In the genomic region with DNA sequence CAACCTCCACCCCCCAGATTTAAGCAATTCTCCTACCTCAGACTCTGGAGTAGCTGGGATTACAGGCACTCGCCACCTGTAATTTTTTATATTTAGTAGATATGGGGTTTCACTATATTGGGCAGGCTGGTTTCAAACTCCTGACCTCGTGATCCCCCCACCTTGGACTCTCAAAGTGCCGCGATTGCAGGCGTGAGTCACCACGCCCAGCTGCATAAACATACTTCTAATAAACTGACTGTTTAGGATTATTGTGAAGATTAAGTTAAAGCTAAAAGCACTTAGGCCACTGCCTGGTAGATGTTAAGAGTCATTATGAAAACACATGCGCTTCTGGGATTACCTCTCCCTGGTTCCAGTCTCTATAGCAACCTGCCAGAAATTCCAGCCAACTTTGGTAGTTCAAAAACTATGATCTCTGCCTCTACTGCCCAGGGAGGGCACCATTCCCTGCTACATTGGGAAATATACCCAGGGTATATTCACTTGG, we compare ENCODE assay signal across 27 cellular contexts. TPM values are rescaled to one million over a fixed set of nuclear protein-coding genes. Genes with fewer than 3 reads are reported as not detected.
DNase-seq lines count a peak whose midpoint lies in the region; ATAC-seq and TF ChIP-seq lines count a peak whose summit lies in the region.
"Had no signal": no experiment of that assay in that cellular context is flagged by ENCODE, and none has a peak within 500 bp of the region (broad histone marks: within the 10 kb centered on the region; RNA-seq: fewer than 3 reads in every experiment).

No MANE protein-coding gene starts in this region.

- DNase-seq in SK-N-SH (no peak), NCI-H524 treated with DMSO at 0.1 percent for 48 hours (lab: John Stamatoyannopoulos, UW) (peak; percentile 50), mammary epithelial cell (peak; percentile 5), GM23248 (no peak)
- no peak for DNase-seq in effector memory CD8-positive, alpha-beta T cell
- DNase-seq in central memory CD4-positive, alpha-beta T cell = no peak
- DNase-seq: activated CD4-positive, alpha-beta T cell treated with anti-CD3 and anti-CD28 coated beads for 4 hours; activated naive CD4-positive, alpha-beta T cell treated with anti-CD3 and anti-CD28 coated beads, Interleukin-2, amount 50 U/mL, for 16 hours; amniotic stem cell; Calu3; immature natural killer cell; NCI-H1092; NCI-H1694 treated with DMSO at 0.1 percent for 48 hours; NCI-H2171 treated with DMSO at 0.1 percent for 48 hours; NCI-H510A treated with DMSO at 0.1 percent for 48 hours; PC-3; stimulated activated naive CD4-positive, alpha-beta T cell; T1000; testis; WERI-Rb-1 had no signal

- no peak for TF ChIP-seq RAD21 in SK-N-SH (IDR thresholded peaks at IDR 0.05; ENCODE audit: low read length)

- POLR2A ChIA-PET in SK-N-SH (lab: Yijun Ruan, JAX) = no interaction called here

- H3K4me1 ChIP-seq in SK-N-SH (ENCODE audit: control insufficient read depth in 1 of 2, insufficient read depth in 2 of 2, low read depth in 1 of 2, low read length in 1 of 2) (no peaks in the 10 kb centered on the region), mammary epithelial cell (ENCODE audit: insufficient read depth, low read length) (no peaks in the 10 kb centered on the region), GM23248 (ENCODE audit: insufficient read depth) (0 out of 2 replicates have a peak, but pooled peaks cover 7% of the 10 kb centered on the region)
- H3K4me1 ChIP-seq: testis had no signal

- H3K9me2 ChIP-seq in SK-N-SH (no peaks in the 10 kb centered on the region), GM23248 (ENCODE audit: insufficient read depth) (no peaks in the 10 kb centered on the region)

- H2AFZ ChIP-seq in SK-N-SH (ENCODE audit: low read depth) = no peak overlapping the region
- no peak overlapping the region for H2AFZ ChIP-seq in mammary epithelial cell (ENCODE audit: low read depth, low read length)
- H2AFZ ChIP-seq in GM23248 = no peak overlapping the region

- no TSS peak for BruUV-seq in mammary epithelial cell (replicated peaks; lab: Mats Ljungman, UMichigan)

- H3K79me2 ChIP-seq in SK-N-SH (ENCODE audit: insufficient read depth) (no peaks in the 10 kb centered on the region), mammary epithelial cell (ENCODE audit: insufficient read depth, low read length) (no peaks in the 10 kb centered on the region), GM23248 (ENCODE audit: insufficient read depth) (no peaks in the 10 kb centered on the region)

- ATAC-seq in SK-N-SH treated with all-trans-retinoic acid at 6 μM for 48 hours (no peak), HG02885 (IDR thresholded peaks at IDR 0.05; ENCODE audit: poor library complexity, unreplicated experiment) (no peak)
- no peak for ATAC-seq in effector memory CD8-positive, alpha-beta T cell (replicated peaks)
- ATAC-seq: PC-3 had no signal

- no peaks in the 10 kb centered on the region for H3K27me3 Mint-ChIP-seq in effector memory CD8-positive, alpha-beta T cell
- H3K27me3 Mint-ChIP-seq: memory B cell had no signal

- H3K27me3 ChIP-seq in SK-N-SH (ENCODE audit: insufficient read depth) (no peaks in the 10 kb centered on the region), mammary epithelial cell (ENCODE audit: insufficient read depth, low read length) (no peaks in the 10 kb centered on the region), GM23248 (replicated peaks; ENCODE audit: insufficient read depth) (no peaks in the 10 kb centered on the region)
- H3K27me3 ChIP-seq: testis had no signal

- H3K9me3 ChIP-seq in SK-N-SH = no peaks in the 10 kb centered on the region
- H3K9me3 ChIP-seq in mammary epithelial cell (replicated peaks; ENCODE audit: insufficient read depth, low read length) = peaks cover 3% of the 10 kb centered on the region
- H3K9me3 ChIP-seq in GM23248 (ENCODE audit: low read depth) = no peaks in the 10 kb centered on the region
- H3K9me3 ChIP-seq: testis had no signal

- no peak for TF ChIP-seq EP300 in SK-N-SH (IDR thresholded peaks at IDR 0.05; ENCODE audit: borderline replicate concordance in 1 of 2, low read depth in 1 of 2, low read length in 1 of 2)

- H4K20me1 ChIP-seq in SK-N-SH (ENCODE audit: insufficient read depth) (no peaks in the 10 kb centered on the region), mammary epithelial cell (ENCODE audit: insufficient read depth, low read length) (no peaks in the 10 kb centered on the region), GM23248 (ENCODE audit: insufficient read depth) (no peaks in the 10 kb centered on the region)

- H3F3A ChIP-seq in SK-N-SH (replicated peaks; ENCODE audit: insufficient read depth) (no peaks in the 10 kb centered on the region), GM23248 (ENCODE audit: insufficient read depth) (no peaks in the 10 kb centered on the region)

- H3K4me3 ChIP-seq in SK-N-SH (ENCODE audit: low read depth in 2 of 2, low read length in 1 of 2) (no peak overlapping the region), mammary epithelial cell (replicated peaks in 1 of 3; ENCODE audit: insufficient read depth in 1 of 3, low read depth in 2 of 3, low read length in 3 of 3) (no peak overlapping the region), GM23248 (no peak overlapping the region)
- H3K4me3 ChIP-seq: skin epidermis, testis had no signal

- no peaks in the 10 kb centered on the region for H3K36me3 ChIP-seq in SK-N-SH (replicated peaks in 1 of 2; ENCODE audit: control insufficient read depth in 1 of 2, insufficient read depth in 2 of 2, low read length in 1 of 2)
- H3K36me3 ChIP-seq in mammary epithelial cell (ENCODE audit: insufficient read depth, low read length) = no peaks in the 10 kb centered on the region
- H3K36me3 ChIP-seq in GM23248 (ENCODE audit: low read depth) = no peaks in the 10 kb centered on the region
- H3K36me3 ChIP-seq: WERI-Rb-1 had no signal

- H3K9me3 Mint-ChIP-seq in effector memory CD8-positive, alpha-beta T cell = peaks cover 0 to 2% of the 10 kb centered on the region in 2 donors
- H3K9me3 Mint-ChIP-seq: activated T-helper 2 cell treated with anti-CD3 and anti-CD28 coated beads, Interferon-gamma antibody, Interleukin-2, Interleukin-4, amounts not matched to agents 10 μg/mL and 5 μg/mL and 100 μg/mL, durations not matched to agents 14 hours and 24 hours and 36 hours; memory B cell had no signal

- WGBS in SK-N-SH (ENCODE audit: low lambda C conversion rate) = 27% methylated on average over 7 of the region's 7 CpGs
- 68% methylated on average over 7 of the region's 7 CpGs for WGBS in mammary epithelial cell (ENCODE audit: low coverage, missing lambda C conversion rate)
- WGBS in GM23248 (ENCODE audit: low coverage in 1 of 2, low lambda C conversion rate in 2 of 2, missing lambda C conversion rate in 2 of 2), 2 experiments = 88 to 98% methylated on average over 7 of the region's 7 CpGs

- H3K27ac ChIP-seq in SK-N-SH (ENCODE audit: low read depth in 2 of 2, low read length in 1 of 2) = no peak overlapping the region
- H3K27ac ChIP-seq in mammary epithelial cell (ENCODE audit: insufficient read depth, low read depth, low read length) = no peak overlapping the region
- H3K27ac ChIP-seq in GM23248 = no peak overlapping the region
- H3K27ac ChIP-seq: skin epidermis, testis, WERI-Rb-1 had no signal

- no peaks in the 10 kb centered on the region for H3K4me1 Mint-ChIP-seq in effector memory CD8-positive, alpha-beta T cell (ENCODE audit: low read depth in 2 of 2)
- H3K4me1 Mint-ChIP-seq: immature natural killer cell, memory B cell, nephron had no signal

- TF ChIP-seq CTCF in SK-N-SH (IDR thresholded peaks at IDR 0.05) = no peak
- TF ChIP-seq CTCF in mammary epithelial cell (conservative IDR thresholded peaks at IDR 0.05 in 1 of 2, IDR thresholded peaks at IDR 0.05 in 1 of 2; ENCODE audit: extremely low read depth in 1 of 2, insufficient read depth in 1 of 2, low read depth in 1 of 2, low read length in 2 of 2) = no peak

- H3K4me3 Mint-ChIP-seq in effector memory CD8-positive, alpha-beta T cell = no peak overlapping the region
- H3K4me3 Mint-ChIP-seq: immature natural killer cell, memory B cell, nephron had no signal

- in situ Hi-C loops in mammary epithelial cell (cut with MboI; ENCODE audit: low sequenced_read_pairs in 2 of 2) = no loop called here
- in situ Hi-C loops in GM23248 (cut with MboI) = no loop called here

- no peaks in the 10 kb centered on the region for H3K36me3 Mint-ChIP-seq in effector memory CD8-positive, alpha-beta T cell (ENCODE audit: insufficient read depth)
- H3K36me3 Mint-ChIP-seq: immature natural killer cell, memory B cell had no signal

- H3K9ac ChIP-seq in SK-N-SH (no peak overlapping the region), mammary epithelial cell (ENCODE audit: insufficient read depth, low read length) (no peak overlapping the region), GM23248 (no peak overlapping the region)

- no peak overlapping the region for H3K27ac Mint-ChIP-seq in effector memory CD8-positive, alpha-beta T cell
- H3K27ac Mint-ChIP-seq: activated T-helper 2 cell treated with anti-CD3 and anti-CD28 coated beads, Interferon-gamma antibody, Interleukin-2, Interleukin-4, amounts not matched to agents 10 μg/mL and 5 μg/mL and 100 μg/mL, durations not matched to agents 14 hours and 24 hours and 36 hours; immature natural killer cell; memory B cell; nephron had no signal

- intact Hi-C loops in mammary epithelial cell (cut with micrococcal nuclease) = no loop called here

- CTCF ChIA-PET in SK-N-SH (lab: Yijun Ruan, JAX) = no interaction called here
- CTCF ChIA-PET in mammary epithelial cell (lab: Charles Lee; ENCODE audit: low non-redundant PET) = no interaction called here

- H3K4me2 ChIP-seq in SK-N-SH (no peak overlapping the region), mammary epithelial cell (ENCODE audit: insufficient read depth, low read depth, low read length) (no peak overlapping the region), GM23248 (ENCODE audit: unreplicated experiment) (no peak overlapping the region)

- dilution Hi-C loops in mammary epithelial cell (cut with HindIII; ENCODE audit: low sequenced_read_pairs) = no loop called here

TF ChIP-seq in SK-N-SH treated with all-trans-retinoic acid at 6 μM for 48 hours, 23 proteins besides CTCF, POLR2A, EP300 and RAD21 (continues in another document):
- no peak for TF ChIP-seq ZNF565 (CRISPR knock-in tag; conservative IDR thresholded peaks at IDR 0.05; ENCODE audit: low read depth)
- peak; percentile 44 for TF ChIP-seq ISL1 (CRISPR knock-in tag; IDR thresholded peaks at IDR 0.05)

RNA-seq across cellular contexts. Expression of a gene that starts 30.2 kb away (rescaled TPM):
- polyA plus RNA-seq in SK-N-SH (2012; rRNA removed) = 0.15 and 0.31 TPM in 2 replicates
- polyA plus RNA-seq in SK-N-SH (2012; cell fraction: cytosol; rRNA removed) = 0.28 and 0.69 TPM in 2 replicates
- polyA plus RNA-seq in SK-N-SH (2012; cell fraction: nucleus; rRNA removed) = 0.19 and 0.51 TPM in 2 replicates
- total RNA-seq in mammary epithelial cell = under 1 TPM; 0.73 to 0.83 TPM
- 0.06 TPM for polyA plus RNA-seq in mammary epithelial cell
- polyA minus RNA-seq in mammary epithelial cell = not detected
- 36.0 TPM in 2 replicates for total RNA-seq in GM23248 (2014; rRNA removed; shearing (Covaris generic))
- polyA plus RNA-seq in GM23248 (2016; fragmentation: Nextera tagmentation; extraction: Ambion mirVana) = 46.0 and 52.4 TPM in 2 replicates
- total RNA-seq: activated T-helper 2 cell treated with anti-CD3 and anti-CD28 coated beads, Interferon-gamma antibody, Interleukin-2, Interleukin-4, amounts not matched to agents 10 μg/mL and 5 μg/mL and 100 μg/mL, durations not matched to agents 14 hours and 24 hours and 36 hours; Calu3; endothelial cell of umbilical vein; PC-3 had no signal
- polyA plus RNA-seq: endothelial cell of umbilical vein, immature natural killer cell had no signal

Comparison
In these comparisons a context has a peak if more than half of its experiments do, and no peak if none do; other contexts are left out.
1. DNase-seq: peak in NCI-H524 treated with DMSO at 0.1 percent for 48 hours (single experiment) and mammary epithelial cell (single experiment); none in SK-N-SH (single experiment), effector memory CD8-positive, alpha-beta T cell (0 of 3), GM23248 (single experiment) and central memory CD4-positive, alpha-beta T cell (single experiment).
2. RNA of a gene that starts 30.2 kb away (polyA plus RNA-seq): 46.0 to 52.4 TPM in GM23248; 0.15 to 0.69 TPM in SK-N-SH and 0.06 TPM in mammary epithelial cell (single experiment); every median in the first group is over 10 times any median in the second.